Comparison of ENCODE assay signal across 9 cellular contexts in the genomic region with DNA sequence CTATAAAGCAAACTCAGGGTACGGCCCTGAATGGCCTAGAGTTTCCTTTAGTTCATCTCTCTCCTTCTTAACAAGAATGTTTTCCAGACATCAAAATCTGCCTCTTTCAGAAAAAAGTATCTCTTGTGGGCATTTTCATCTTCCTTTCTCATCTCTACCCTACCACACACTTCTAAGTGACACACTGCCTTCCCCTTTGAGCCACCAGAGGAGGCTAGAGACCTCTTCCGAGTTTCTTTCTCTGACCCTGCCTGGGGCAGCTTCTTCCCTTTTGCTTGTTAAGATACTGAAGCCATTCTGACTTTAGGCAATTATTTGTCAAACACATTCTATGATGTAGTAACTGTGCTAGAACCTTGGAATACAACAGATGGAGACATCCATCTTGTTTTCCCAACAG. TPM values are rescaled to one million over a fixed set of nuclear protein-coding genes. Genes with fewer than 3 reads are reported as not detected.
DNase-seq lines count a peak whose midpoint lies in the region; ATAC-seq, FAIRE-seq and TF ChIP-seq lines count a peak whose summit lies in the region.
"Had no signal": no experiment of that assay in that cellular context is flagged by ENCODE, and none has a peak within 500 bp of the region (broad histone marks: within the 10 kb centered on the region; RNA-seq: fewer than 3 reads in every experiment).

No MANE protein-coding gene starts in this region.

- H3K79me2 ChIP-seq in trophoblast cell (ENCODE audit: control insufficient read depth, insufficient read depth, low read length, poor library complexity) = no peaks in the 10 kb centered on the region

- H3K4me1 ChIP-seq in trophoblast cell (ENCODE audit: control insufficient read depth in 1 of 2, insufficient read depth in 2 of 2, low read length in 2 of 2) = no peaks in the 10 kb centered on the region

- H2BK120ac ChIP-seq in trophoblast cell (ENCODE audit: insufficient read depth, low read length, poor library complexity) = no peak overlapping the region

- no peak overlapping the region for H4K8ac ChIP-seq in trophoblast cell (ENCODE audit: low read depth, low read length)

- H3K36me3 ChIP-seq in bronchial epithelial cell (ENCODE audit: control insufficient read depth, insufficient read depth, low read length) = no peaks in the 10 kb centered on the region
- no peaks in the 10 kb centered on the region for H3K36me3 ChIP-seq in trophoblast cell (ENCODE audit: control insufficient read depth in 1 of 2, insufficient read depth in 2 of 2, low read length in 2 of 2)

- WGBS in trophoblast cell (ENCODE audit: extremely low coverage, insufficient coverage, insufficient read length) = no CpG with 5 or more reads among the region's 2 CpGs

- H3K14ac ChIP-seq in trophoblast cell (ENCODE audit: low read length) = no peak overlapping the region

- H2BK12ac ChIP-seq in trophoblast cell (ENCODE audit: low read length) = no peak overlapping the region

- no peak for ATAC-seq in esophagus mucosa

- in situ Hi-C loops in GM13976 (cut with MboI; ENCODE audit: low sequenced_read_pairs, unreplicated experiment) = no loop called here

- no peak overlapping the region for H3K4me3 ChIP-seq in NB4 (ENCODE audit: low read depth, low read length)
- no peak overlapping the region for H3K4me3 ChIP-seq in bronchial epithelial cell (ENCODE audit: low read depth, low read length)
- H3K4me3 ChIP-seq in trophoblast cell (ENCODE audit: low read depth, low read length) = no peak overlapping the region

- peak; percentile 49 for DNase-seq in GM13976 (ENCODE audit: low spot score)
- DNase-seq in NB4 (ENCODE audit: low read depth) = peak; percentile 36
- no peak for DNase-seq in bronchial epithelial cell (ENCODE audit: low read depth)
- peak; percentile 11 to 27 for DNase-seq in trophoblast cell
- no peak for DNase-seq in NK-92 treated with Interleukin-12 subunit alpha and Interleukin-12 subunit beta, amount 100 ng/mL, for 24 hours (lab: John Stamatoyannopoulos, UW)
- DNase-seq in NCI-H187 treated with DMSO at 0.1 percent for 48 hours (lab: John Stamatoyannopoulos, UW) = no peak

- H4K12ac ChIP-seq in trophoblast cell (ENCODE audit: low read depth, low read length) = no peak overlapping the region

- TF ChIP-seq CTCF in GM13976 (IDR thresholded peaks at IDR 0.05; ENCODE audit: borderline replicate concordance, control extremely low read depth, extremely low read depth, insufficient read depth, missing control alignments) = peak; percentile 53
- peak; percentile 79 for TF ChIP-seq CTCF in NB4 (IDR thresholded peaks at IDR 0.05; ENCODE audit: low read depth, low read length)
- peak; percentile 47 for TF ChIP-seq CTCF in bronchial epithelial cell (IDR thresholded peaks at IDR 0.05; ENCODE audit: insufficient read depth, low read length, severe bottlenecking)

- no peak overlapping the region for H3K23ac ChIP-seq in trophoblast cell (ENCODE audit: low read length)

- TF ChIP-seq POLR2A in NB4 (IDR thresholded peaks at IDR 0.05; ENCODE audit: extremely low read depth, insufficient read length) = no peak

- no peak overlapping the region for H2BK5ac ChIP-seq in trophoblast cell (ENCODE audit: low read depth, low read length, poor library complexity)

- H3K27me3 ChIP-seq in bronchial epithelial cell (ENCODE audit: control insufficient read depth, insufficient read depth, low read length) (no peaks in the 10 kb centered on the region), trophoblast cell (ENCODE audit: insufficient read depth, low read length) (no peaks in the 10 kb centered on the region)

- H3K27ac ChIP-seq in trophoblast cell (ENCODE audit: low read depth, low read length) = no peak overlapping the region

- peaks cover 2% of the 10 kb centered on the region for H3K9me3 ChIP-seq in trophoblast cell (ENCODE audit: insufficient read depth, low read depth, low read length)

- H3K4me2 ChIP-seq in trophoblast cell (ENCODE audit: low read length) = no peak overlapping the region

- no peaks in the 10 kb centered on the region for H3K79me1 ChIP-seq in trophoblast cell (ENCODE audit: low read length)

- H3K4ac ChIP-seq in trophoblast cell (ENCODE audit: low read depth, low read length) = no peak overlapping the region

- no peak overlapping the region for H3K18ac ChIP-seq in trophoblast cell (ENCODE audit: low read length)

- no peak for FAIRE-seq in bronchial epithelial cell (lab: Jason Lieb, UNC)
- FAIRE-seq: endometrium had no signal

- no peak overlapping the region for H3K9ac ChIP-seq in trophoblast cell (ENCODE audit: low read length)

- H4K91ac ChIP-seq in trophoblast cell (ENCODE audit: low read depth, low read length) = no peak overlapping the region

- H2AFZ ChIP-seq in trophoblast cell (ENCODE audit: insufficient read depth, low read length, poor library complexity) = no peak overlapping the region

- no peak overlapping the region for H2AK5ac ChIP-seq in trophoblast cell (ENCODE audit: low read length)

RNA-seq across cellular contexts. Expression of a gene that starts 8.7 kb away (rescaled TPM):
- total RNA-seq in bronchial epithelial cell (not detected in 2 replicates), esophagus mucosa (0.12 TPM)
- polyA plus RNA-seq in trophoblast cell (2013) = 0.08 and 0.10 TPM in 2 replicates
- total RNA-seq: renal cortical epithelial cell had no signal

Comparison
In these comparisons a context has a peak if more than half of its experiments do, and no peak if none do; other contexts are left out.
1. DNase-seq: peak in GM13976 (single experiment), NB4 (single experiment) and trophoblast cell (2 of 2); none in bronchial epithelial cell (single experiment), NK-92 treated with Interleukin-12 subunit alpha and Interleukin-12 subunit beta, amount 100 ng/mL, for 24 hours (single experiment) and NCI-H187 treated with DMSO at 0.1 percent for 48 hours (single experiment).
2. Peak in every context shown above with its lines, with median percentiles within 50 percentile points of each other: CTCF ChIP-seq.